14 cellular contexts compared by ENCODE assay signal in the genomic region with DNA sequence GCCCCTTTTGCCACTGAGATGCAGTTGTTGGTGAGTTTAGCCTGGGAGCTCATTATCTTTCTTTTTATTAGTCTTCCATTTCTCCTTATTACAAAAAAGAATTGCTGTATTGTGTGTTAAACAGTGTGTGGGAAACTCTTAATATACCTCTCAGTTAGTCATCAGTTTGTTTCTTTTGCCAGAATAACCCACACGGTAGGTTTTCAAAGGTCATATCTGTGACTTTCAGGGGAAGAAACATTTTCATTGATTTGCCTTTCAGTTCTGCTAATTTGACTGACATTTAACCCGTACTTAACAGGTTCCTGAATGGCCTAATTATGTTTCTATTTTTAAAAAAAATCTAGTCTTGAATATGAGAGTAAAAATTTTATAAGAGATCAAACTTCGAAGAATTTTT.
DNase-seq lines count a peak whose midpoint lies in the region; ATAC-seq, FAIRE-seq and TF ChIP-seq lines count a peak whose summit lies in the region.
"Had no signal": no experiment of that assay in that cellular context is flagged by ENCODE, and none has a peak within 500 bp of the region (broad histone marks: within the 10 kb centered on the region; RNA-seq: fewer than 3 reads in every experiment).

No MANE protein-coding gene starts in this region.

- no peak overlapping the region for H2AFZ ChIP-seq in GM23248
- H2AFZ ChIP-seq: PC-9 had no signal

- H3K27ac ChIP-seq in GM23248, result peak overlapping the region; percentile 73
- H3K27ac ChIP-seq: cardiac muscle cell, esophagus muscularis mucosa, PC-9, uterus had no signal

- H3K27me3 Mint-ChIP-seq in activated CD4-positive, alpha-beta memory T cell treated with anti-CD3 and anti-CD28 coated beads, Interleukin-2, amount 10 ng/mL, durations not matched to agents 7 days and 5 days, result no peaks in the 10 kb centered on the region

- no peaks in the 10 kb centered on the region for H3K9me3 Mint-ChIP-seq in activated CD4-positive, alpha-beta memory T cell treated with anti-CD3 and anti-CD28 coated beads, Interleukin-2, amount 10 ng/mL, durations not matched to agents 7 days and 5 days
- H3K9me3 Mint-ChIP-seq: H9 had no signal

- no peak overlapping the region for H3K4me3 Mint-ChIP-seq in activated CD4-positive, alpha-beta memory T cell treated with anti-CD3 and anti-CD28 coated beads, Interleukin-2, amount 10 ng/mL, durations not matched to agents 7 days and 5 days
- H3K4me3 Mint-ChIP-seq: H9 had no signal

- H3F3A ChIP-seq in GM23248 (ENCODE audit: insufficient read depth), result peaks cover 23% of the 10 kb centered on the region; the same call in 1 of the 2 replicates

- no peaks in the 10 kb centered on the region for H3K9me3 ChIP-seq in GM23248 (ENCODE audit: low read depth)
- H3K9me3 ChIP-seq: esophagus muscularis mucosa, uterus had no signal

- peak overlapping the region; percentile 35 for H3K4me3 ChIP-seq in GM23248
- H3K4me3 ChIP-seq: cardiac muscle cell, esophagus muscularis mucosa, PC-9, uterus had no signal

- DNase-seq in GM23248 (peak; percentile 58), LHCN-M2 (ENCODE audit: low read depth) (peak; percentile 62), kidney tubule cell (ENCODE audit: low spot score) (peak; percentile 8), NCI-H1694 (lab: John Stamatoyannopoulos, UW) (no peak), D721Med (ENCODE audit: insufficient read length, low spot score) (no peak), AG08395 (ENCODE audit: low spot score) (no peak)
- no peak for DNase-seq in activated CD4-positive, alpha-beta memory T cell treated with anti-CD3 and anti-CD28 coated beads, Interleukin-2, amount 10 ng/mL, durations not matched to agents 7 days and 5 days
- DNase-seq: H9, PC-9, uterus had no signal

- no peaks in the 10 kb centered on the region for H3K36me3 Mint-ChIP-seq in activated CD4-positive, alpha-beta memory T cell treated with anti-CD3 and anti-CD28 coated beads, Interleukin-2, amount 10 ng/mL, durations not matched to agents 7 days and 5 days (ENCODE audit: low read depth)

- H3K4me1 ChIP-seq in GM23248 (ENCODE audit: insufficient read depth), result peaks cover 26% of the 10 kb centered on the region
- H3K4me1 ChIP-seq: esophagus muscularis mucosa, uterus had no signal

- no peaks in the 10 kb centered on the region; the same call in 1 of the 2 replicates for H3K9me2 ChIP-seq in GM23248 (ENCODE audit: insufficient read depth)

- CTCF ChIA-PET in activated CD4-positive, alpha-beta memory T cell treated with anti-CD3 and anti-CD28 coated beads, Interleukin-2, amount 10 ng/mL, durations not matched to agents 7 days and 5 days (lab: Charles Lee), result no interaction called here

- in situ Hi-C loops in GM23248 (cut with MboI), result no loop called here

- H3K4me2 ChIP-seq in GM23248 (ENCODE audit: unreplicated experiment), result peak overlapping the region; percentile 59
- H3K4me2 ChIP-seq: PC-9 had no signal

- no peaks in the 10 kb centered on the region for H3K27me3 ChIP-seq in GM23248 (replicated peaks; ENCODE audit: insufficient read depth)
- H3K27me3 ChIP-seq: cardiac muscle cell, esophagus muscularis mucosa, uterus had no signal

- no peaks in the 10 kb centered on the region for H3K79me2 ChIP-seq in GM23248 (ENCODE audit: insufficient read depth)

- H3K36me3 ChIP-seq in GM23248 (ENCODE audit: low read depth), result no peaks in the 10 kb centered on the region
- H3K36me3 ChIP-seq: esophagus muscularis mucosa, uterus had no signal

- WGBS in GM23248 (ENCODE audit: low coverage in 1 of 2, low lambda C conversion rate in 2 of 2, missing lambda C conversion rate in 2 of 2), 2 experiments, result 25% methylated on average over 3 of the region's 3 CpGs

- TF ChIP-seq CTCF in D721Med (IDR thresholded peaks at IDR 0.05; ENCODE audit: insufficient read depth, missing control alignments), result no peak

- no peak overlapping the region for H3K27ac Mint-ChIP-seq in activated CD4-positive, alpha-beta memory T cell treated with anti-CD3 and anti-CD28 coated beads, Interleukin-2, amount 10 ng/mL, durations not matched to agents 7 days and 5 days

- no peak for FAIRE-seq in D721Med (lab: Jason Lieb, UNC)
- FAIRE-seq: GM12892 had no signal

- no peaks in the 10 kb centered on the region for H3K4me1 Mint-ChIP-seq in activated CD4-positive, alpha-beta memory T cell treated with anti-CD3 and anti-CD28 coated beads, Interleukin-2, amount 10 ng/mL, durations not matched to agents 7 days and 5 days

- no peaks in the 10 kb centered on the region for H4K20me1 ChIP-seq in GM23248 (ENCODE audit: insufficient read depth)

- POLR2A ChIA-PET in activated CD4-positive, alpha-beta memory T cell treated with anti-CD3 and anti-CD28 coated beads, Interleukin-2, amount 10 ng/mL, durations not matched to agents 7 days and 5 days (lab: Charles Lee), result no interaction called here

- H3K9ac ChIP-seq in GM23248, result peak overlapping the region; percentile 36

- peak; percentile 82 for ATAC-seq in GM18519 (IDR thresholded peaks at IDR 0.05; ENCODE audit: low FRiP score, unreplicated experiment)

Comparison
In these comparisons a context has a peak if more than half of its experiments do, and no peak if none do; other contexts are left out.
1. DNase-seq: peak in GM23248 (single experiment), LHCN-M2 (single experiment) and kidney tubule cell (single experiment); none in NCI-H1694 (single experiment), activated CD4-positive, alpha-beta memory T cell treated with anti-CD3 and anti-CD28 coated beads, Interleukin-2, amount 10 ng/mL, durations not matched to agents 7 days and 5 days (single experiment), D721Med (single experiment) and AG08395 (single experiment).